ENCODE assay signal across 22 cellular contexts in genomic region chr11:29612423-29612822, GRCh38.
DNase-seq lines count a peak whose midpoint lies in the region; TF ChIP-seq lines count a peak whose summit lies in the region.
"Had no signal": no experiment of that assay in that cellular context is flagged by ENCODE, and none has a peak within 500 bp of the region (broad histone marks: within the 10 kb centered on the region; RNA-seq: fewer than 3 reads in every experiment).

No MANE protein-coding gene starts in this region.

- no peaks in the 10 kb centered on the region for H4K20me1 ChIP-seq in neural progenitor cell (ENCODE audit: low read depth)
- H4K20me1 ChIP-seq: BLaER1 treated with 17β-estradiol and CSF1 and Interleukin-3, amounts not matched to agents 10 nM and 100 nM had no signal

- H3K4me1 ChIP-seq in neural progenitor cell, result no peaks in the 10 kb centered on the region
- H3K4me1 ChIP-seq: A549, BE2C, HAP-1 had no signal

- no peak overlapping the region for H3K4me2 ChIP-seq in neural progenitor cell
- H3K4me2 ChIP-seq: A549; BLaER1 treated with 17β-estradiol and CSF1 and Interleukin-3, amounts not matched to agents 10 nM and 100 nM had no signal

- H2AFZ ChIP-seq in neural progenitor cell (replicated peaks), result no peak overlapping the region

- no peaks in the 10 kb centered on the region for H3K79me2 ChIP-seq in neural progenitor cell (ENCODE audit: low read depth)

- H3K4me1 Mint-ChIP-seq in neural progenitor cell, result no peaks in the 10 kb centered on the region
- H3K4me1 Mint-ChIP-seq in activated naive CD4-positive, alpha-beta T cell treated with anti-CD3 and anti-CD28 coated beads for 36 hours (ENCODE audit: low read depth), result no peaks in the 10 kb centered on the region
- H3K4me1 Mint-ChIP-seq: CD14-positive monocyte; CD8-positive, alpha-beta memory T cell had no signal

- H3K36me3 ChIP-seq in neural progenitor cell, result no peaks in the 10 kb centered on the region
- H3K36me3 ChIP-seq: BE2C; BLaER1 treated with 17β-estradiol and CSF1 and Interleukin-3, amounts not matched to agents 10 nM and 100 nM; HAP-1 had no signal

- H3K27ac Mint-ChIP-seq in neural progenitor cell, result peak overlapping the region; percentile 78
- no peak overlapping the region for H3K27ac Mint-ChIP-seq in activated naive CD4-positive, alpha-beta T cell treated with anti-CD3 and anti-CD28 coated beads for 36 hours
- H3K27ac Mint-ChIP-seq: CD4-positive, alpha-beta T cell; CD8-positive, alpha-beta memory T cell had no signal

- TF ChIP-seq CTCF in AG10803 (conservative IDR thresholded peaks at IDR 0.05; ENCODE audit: low read length) (0 out of 2 replicates have a peak, but pooled peaks have one; percentile 5), neural progenitor cell (IDR thresholded peaks at IDR 0.05) (no peak)

- no peaks in the 10 kb centered on the region for H3K27me3 Mint-ChIP-seq in neural progenitor cell (ENCODE audit: insufficient read depth, low read depth)
- H3K27me3 Mint-ChIP-seq in activated naive CD4-positive, alpha-beta T cell treated with anti-CD3 and anti-CD28 coated beads for 36 hours (ENCODE audit: low read depth), result no peaks in the 10 kb centered on the region
- H3K27me3 Mint-ChIP-seq: CD4-positive, alpha-beta T cell; CD8-positive, alpha-beta memory T cell had no signal

- no peak overlapping the region for H3K27ac ChIP-seq in neural progenitor cell
- H3K27ac ChIP-seq: A549; BLaER1 treated with 17β-estradiol and CSF1 and Interleukin-3, amounts not matched to agents 10 nM and 100 nM had no signal

- no peak overlapping the region for H3K4me3 Mint-ChIP-seq in neural progenitor cell
- H3K4me3 Mint-ChIP-seq in activated naive CD4-positive, alpha-beta T cell treated with anti-CD3 and anti-CD28 coated beads for 36 hours, result no peak overlapping the region
- H3K4me3 Mint-ChIP-seq: CD14-positive monocyte; CD4-positive, alpha-beta T cell; CD8-positive, alpha-beta memory T cell had no signal

- intact Hi-C loops in activated naive CD4-positive, alpha-beta T cell treated with anti-CD3 and anti-CD28 coated beads for 36 hours (cut with micrococcal nuclease), result no loop called here

- no peaks in the 10 kb centered on the region for H3K36me3 Mint-ChIP-seq in neural progenitor cell
- H3K36me3 Mint-ChIP-seq in activated naive CD4-positive, alpha-beta T cell treated with anti-CD3 and anti-CD28 coated beads for 36 hours (ENCODE audit: low read depth), result no peaks in the 10 kb centered on the region
- H3K36me3 Mint-ChIP-seq: CD14-positive monocyte; CD8-positive, alpha-beta memory T cell had no signal

- H3K9me3 Mint-ChIP-seq in neural progenitor cell, result no peaks in the 10 kb centered on the region
- H3K9me3 Mint-ChIP-seq in activated naive CD4-positive, alpha-beta T cell treated with anti-CD3 and anti-CD28 coated beads for 36 hours, result peaks cover 10% of the 10 kb centered on the region

- CTCF ChIA-PET in activated naive CD4-positive, alpha-beta T cell treated with anti-CD3 and anti-CD28 coated beads for 36 hours (lab: Charles Lee), result no interaction called here

- H3K27me3 ChIP-seq in neural progenitor cell, result no peaks in the 10 kb centered on the region
- H3K27me3 ChIP-seq: BE2C; BLaER1 treated with 17β-estradiol and CSF1 and Interleukin-3, amounts not matched to agents 10 nM and 100 nM had no signal

- no peak overlapping the region for H3K9ac ChIP-seq in neural progenitor cell
- H3K9ac ChIP-seq: BLaER1 treated with 17β-estradiol and CSF1 and Interleukin-3, amounts not matched to agents 10 nM and 100 nM had no signal

- no peak overlapping the region for H3K4me3 ChIP-seq in AG10803 (ENCODE audit: low read length)
- no peak overlapping the region for H3K4me3 ChIP-seq in neural progenitor cell
- H3K4me3 ChIP-seq: A549; BLaER1 treated with 17β-estradiol and CSF1 and Interleukin-3, amounts not matched to agents 10 nM and 100 nM; GM12878; HAP-1 had no signal

- no peaks in the 10 kb centered on the region for H3F3A ChIP-seq in neural progenitor cell (ENCODE audit: low read depth)

- H3K9me3 ChIP-seq in neural progenitor cell (ENCODE audit: low read depth), result no peaks in the 10 kb centered on the region
- H3K9me3 ChIP-seq: A549; BE2C; BLaER1 treated with 17β-estradiol and CSF1 and Interleukin-3, amounts not matched to agents 10 nM and 100 nM; HAP-1 had no signal

- DNase-seq in AG10803 (ENCODE audit: low read depth) (peak; percentile 62), HCEC 1CT (peak; percentile 2), neural progenitor cell (ENCODE audit: low spot score) (no peak), anterior cingulate cortex (lab: John Stamatoyannopoulos, UW) (no peak)
- no peak for DNase-seq in activated naive CD4-positive, alpha-beta T cell treated with anti-CD3 and anti-CD28 coated beads for 36 hours
- DNase-seq in effector CD8-positive, alpha-beta T cell (lab: John Stamatoyannopoulos, UW), result no peak
- DNase-seq: 8988T; ACHN; AML-193; BE2C; CD4-positive, alpha-beta T cell; CD8-positive, alpha-beta memory T cell; DMS 273 treated with DMSO at 0.1 percent for 48 hours; DMS79; EL; GDM1; GOT3 had no signal

Comparison
In these comparisons a context has a peak if more than half of its experiments do, and no peak if none do; other contexts are left out.
1. DNase-seq: peak in AG10803 (single experiment) and HCEC 1CT (single experiment); none in neural progenitor cell (single experiment), activated naive CD4-positive, alpha-beta T cell treated with anti-CD3 and anti-CD28 coated beads for 36 hours (single experiment), effector CD8-positive, alpha-beta T cell (single experiment) and anterior cingulate cortex (0 of 58).